ENCODE assay signal across 8 cellular contexts in the genomic region with DNA sequence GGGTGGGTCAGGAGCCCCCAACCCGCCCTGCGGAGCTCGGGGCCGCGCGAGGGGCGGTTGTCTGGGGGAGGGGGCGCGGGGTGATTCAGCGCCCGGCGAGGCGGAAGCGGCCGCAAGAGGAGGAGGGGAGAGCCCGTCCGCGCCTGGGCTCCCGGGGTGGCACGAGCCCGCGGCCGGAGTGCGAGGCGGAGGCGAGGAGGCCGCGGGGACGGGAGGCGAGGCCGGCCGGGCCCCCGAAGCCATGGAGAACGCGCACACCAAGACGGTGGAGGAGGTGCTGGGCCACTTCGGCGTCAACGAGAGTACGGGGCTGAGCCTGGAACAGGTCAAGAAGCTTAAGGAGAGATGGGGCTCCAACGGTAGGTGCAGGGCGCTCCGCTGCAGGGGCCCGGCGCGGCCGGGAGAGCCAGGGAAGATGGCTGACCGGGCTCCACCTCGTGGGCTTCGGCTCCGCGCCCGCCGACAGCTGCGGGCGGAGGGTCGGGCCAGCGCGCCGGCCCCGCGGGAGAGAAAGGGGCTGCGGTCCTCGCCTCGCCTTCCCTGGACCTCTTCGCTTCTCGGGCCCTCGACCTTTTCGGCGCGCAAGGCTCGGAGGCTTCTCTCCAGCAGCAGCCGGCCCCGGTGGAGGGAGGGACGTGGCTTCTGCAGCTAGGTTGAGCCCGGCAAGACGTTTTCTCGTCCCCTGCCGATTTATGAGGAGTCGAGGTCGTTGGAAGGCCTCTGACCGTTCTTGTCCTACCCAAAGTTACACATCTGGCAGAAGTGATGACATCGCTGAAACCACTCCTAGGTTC.
A peak's percentile ranks its signal among the peaks of the same experiment; 100 is the strongest.
DNase-seq lines count a peak whose midpoint lies in the region; TF ChIP-seq lines count a peak whose summit lies in the region.

No MANE protein-coding gene starts in this region.

- in situ Hi-C loops in GM13976 (cut with MboI; ENCODE audit: low sequenced_read_pairs, unreplicated experiment) = no loop called here

- no peak for TF ChIP-seq CTCF in GM13976 (IDR thresholded peaks at IDR 0.05; ENCODE audit: borderline replicate concordance, control extremely low read depth, extremely low read depth, insufficient read depth, missing control alignments)
- TF ChIP-seq CTCF in LNCaP clone FGC (IDR thresholded peaks at IDR 0.05; ENCODE audit: control insufficient read depth, extremely low read depth, insufficient read depth) = no peak

- H3K27ac ChIP-seq in caudate nucleus (ENCODE audit: low read depth, low read length) = peak overlapping the region; percentile 70

- H3K4me3 ChIP-seq in LNCaP clone FGC (ENCODE audit: low read depth, low read length) = peak overlapping the region; percentile 85

- DNase-seq in GM13976 (ENCODE audit: low spot score) (peak; percentile 77), GOT3 (lab: John Stamatoyannopoulos, UW) (peak; percentile 27), LNCaP clone FGC (ENCODE audit: low read depth) (no peak), caudate nucleus (lab: John Stamatoyannopoulos, UW) (peak in 29 of 61 donors; percentile 14 to 76 (median 49)), kidney tubule cell (ENCODE audit: low spot score) (peak; percentile 75), NCI-H187 (lab: John Stamatoyannopoulos, UW) (no peak)
- DNase-seq in activated CD4-positive, CD25-positive, alpha-beta regulatory T cell (lab: John Stamatoyannopoulos, UW) = peak; percentile 17 to 38 (median 35)
- peak; percentile 57 to 59 for DNase-seq in stimulated activated CD4-positive, alpha-beta T cell treated with anti-CD3 and anti-CD28 coated beads, Interleukin-2, amount 100 ng/mL, for 24 hours

Comparison
In these comparisons a context has a peak if more than half of its experiments do, and no peak if none do; other contexts are left out.
1. DNase-seq: peak in GM13976 (single experiment), GOT3 (single experiment), activated CD4-positive, CD25-positive, alpha-beta regulatory T cell (4 of 4), kidney tubule cell (single experiment) and stimulated activated CD4-positive, alpha-beta T cell treated with anti-CD3 and anti-CD28 coated beads, Interleukin-2, amount 100 ng/mL, for 24 hours (2 of 2); none in LNCaP clone FGC (single experiment) and NCI-H187 (0 of 2).